ENCODE assay signal across 19 cellular contexts in the genomic region with DNA sequence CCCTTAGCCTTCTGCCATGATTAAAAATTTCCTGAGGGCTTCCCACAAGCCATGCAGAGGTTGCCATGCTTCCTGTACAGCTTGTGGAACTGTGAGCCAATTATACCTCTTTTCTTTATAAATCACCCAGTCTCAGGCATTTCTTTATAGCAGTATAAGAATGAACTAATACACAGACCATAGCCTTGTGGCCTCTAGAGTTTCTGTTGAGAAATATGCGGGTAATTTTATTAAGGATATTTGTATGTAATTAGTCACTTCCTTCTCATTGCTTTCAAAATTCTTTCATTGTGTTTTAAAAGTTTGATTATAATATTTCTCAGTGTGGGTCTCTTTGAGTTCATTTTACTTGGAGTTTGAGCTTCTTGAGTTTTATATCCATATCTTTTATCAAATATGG.
DNase-seq lines count a peak whose midpoint lies in the region; ATAC-seq and TF ChIP-seq lines count a peak whose summit lies in the region.
"Had no signal": no experiment of that assay in that cellular context is flagged by ENCODE, and none has a peak within 500 bp of the region (broad histone marks: within the 10 kb centered on the region; RNA-seq: fewer than 3 reads in every experiment).

No MANE protein-coding gene starts in this region.

- H3K4me3 Mint-ChIP-seq in glutamatergic neuron (ENCODE audit: unreplicated experiment) = no peak overlapping the region
- H3K4me3 Mint-ChIP-seq: B cell; CD4-positive, alpha-beta T cell; GM23338 had no signal

- H3K4me3 ChIP-seq in mammary epithelial cell (replicated peaks in 1 of 3; ENCODE audit: insufficient read depth in 1 of 3, low read depth in 2 of 3, low read length in 3 of 3) (no peak overlapping the region), breast epithelium (no peak overlapping the region), PC-3 (ENCODE audit: low read length) (no peak overlapping the region), fibroblast of pulmonary artery (replicated peaks; ENCODE audit: low read depth, low read length) (no peak overlapping the region)
- H3K4me3 ChIP-seq: GM23338, K562 had no signal

- H3K4me2 ChIP-seq in mammary epithelial cell (ENCODE audit: insufficient read depth, low read depth, low read length) = no peak overlapping the region
- no peak overlapping the region for H3K4me2 ChIP-seq in PC-3 (ENCODE audit: low read length)
- H3K4me2 ChIP-seq: GM23338 had no signal

- intact Hi-C loops in mammary epithelial cell (cut with micrococcal nuclease) = no loop called here
- intact Hi-C loops in breast epithelium (cut with DNase I; ENCODE audit: low total_unique reads) = no loop called here
- intact Hi-C loops in PC-3 (cut with micrococcal nuclease) = no loop called here

- no peaks in the 10 kb centered on the region for H3K79me2 ChIP-seq in mammary epithelial cell (ENCODE audit: insufficient read depth, low read length)
- no peaks in the 10 kb centered on the region for H3K79me2 ChIP-seq in PC-3 (ENCODE audit: low read length)

- H2AFZ ChIP-seq in mammary epithelial cell (ENCODE audit: low read depth, low read length) (no peak overlapping the region), PC-3 (ENCODE audit: low read length) (no peak overlapping the region)
- H2AFZ ChIP-seq: GM23338 had no signal

- ATAC-seq in PC-3 = peak; percentile 74
- ATAC-seq: GM23338, K562 had no signal

- 63% methylated on average over 1 of the region's 1 CpG for WGBS in mammary epithelial cell (ENCODE audit: low coverage, missing lambda C conversion rate)

- no peaks in the 10 kb centered on the region for H3K27me3 ChIP-seq in mammary epithelial cell (ENCODE audit: insufficient read depth, low read length)
- H3K27me3 ChIP-seq in breast epithelium = no peaks in the 10 kb centered on the region
- no peaks in the 10 kb centered on the region for H3K27me3 ChIP-seq in PC-3 (ENCODE audit: low read length)

- H3K9me3 ChIP-seq in mammary epithelial cell (replicated peaks; ENCODE audit: insufficient read depth, low read length) (no peaks in the 10 kb centered on the region), breast epithelium (peaks cover 0 to 5% of the 10 kb centered on the region in 2 donors), PC-3 (ENCODE audit: low read length) (no peaks in the 10 kb centered on the region)

- BruUV-seq in mammary epithelial cell (replicated peaks; lab: Mats Ljungman, UMichigan) (no TSS peak), PC-3 (replicated peaks; lab: Mats Ljungman, UMichigan) (no TSS peak)

- no peaks in the 10 kb centered on the region for H3K36me3 Mint-ChIP-seq in glutamatergic neuron (ENCODE audit: unreplicated experiment)

- H3K9me3 Mint-ChIP-seq in glutamatergic neuron (ENCODE audit: unreplicated experiment) = no peaks in the 10 kb centered on the region
- H3K9me3 Mint-ChIP-seq: GM23338 had no signal

- in situ Hi-C loops in mammary epithelial cell (cut with MboI; ENCODE audit: low sequenced_read_pairs in 2 of 2) = no loop called here

- no peak overlapping the region for H3K9ac ChIP-seq in mammary epithelial cell (ENCODE audit: insufficient read depth, low read length)
- H3K9ac ChIP-seq in PC-3 (ENCODE audit: low read length) = no peak overlapping the region

- TF ChIP-seq CTCF in mammary epithelial cell (conservative IDR thresholded peaks at IDR 0.05 in 1 of 2, IDR thresholded peaks at IDR 0.05 in 1 of 2; ENCODE audit: extremely low read depth in 1 of 2, insufficient read depth in 1 of 2, low read depth in 1 of 2, low read length in 2 of 2) (no peak), breast epithelium (IDR thresholded peaks at IDR 0.05) (no peak), PC-3 (conservative IDR thresholded peaks at IDR 0.05; ENCODE audit: low read depth, low read length) (no peak), fibroblast of pulmonary artery (IDR thresholded peaks at IDR 0.05; ENCODE audit: low read length, missing control alignments) (no peak), glutamatergic neuron (IDR thresholded peaks at IDR 0.05; ENCODE audit: partially characterized antibody, unreplicated experiment) (no peak)

- H3K4me1 Mint-ChIP-seq in glutamatergic neuron (ENCODE audit: low read depth, unreplicated experiment) = no peaks in the 10 kb centered on the region
- H3K4me1 Mint-ChIP-seq: B cell, GM23338 had no signal

- H3K4me1 ChIP-seq in mammary epithelial cell (ENCODE audit: insufficient read depth, low read length) (no peaks in the 10 kb centered on the region), breast epithelium (no peaks in the 10 kb centered on the region), PC-3 (ENCODE audit: insufficient read depth, low read length) (peaks cover 4% of the 10 kb centered on the region)

- no peak for TF ChIP-seq POLR2A in breast epithelium (IDR thresholded peaks at IDR 0.05)

- H3K27me3 Mint-ChIP-seq in glutamatergic neuron (ENCODE audit: unreplicated experiment) = no peaks in the 10 kb centered on the region
- H3K27me3 Mint-ChIP-seq: B cell; CD4-positive, alpha-beta T cell had no signal

- POLR2A ChIA-PET in PC-3 (lab: Charles Lee; ENCODE audit: unreplicated experiment) = interaction anchor here (0.6 kb wide), 1 partner anchor 1207 kb away, joined by 3 read pairs; no protein-coding TSS in a partner anchor

- H3F3A ChIP-seq in PC-3 (ENCODE audit: low read length, unreplicated experiment) = no peaks in the 10 kb centered on the region

- no peaks in the 10 kb centered on the region for H3K9me2 ChIP-seq in PC-3 (replicated peaks; ENCODE audit: low read length)

- dilution Hi-C loops in mammary epithelial cell (cut with HindIII; ENCODE audit: low sequenced_read_pairs) = no loop called here

- no peaks in the 10 kb centered on the region for H3K36me3 ChIP-seq in mammary epithelial cell (ENCODE audit: insufficient read depth, low read length)
- H3K36me3 ChIP-seq in breast epithelium = no peaks in the 10 kb centered on the region
- no peaks in the 10 kb centered on the region for H3K36me3 ChIP-seq in PC-3 (ENCODE audit: low read depth, low read length)

- CTCF ChIA-PET in mammary epithelial cell (lab: Charles Lee; ENCODE audit: low non-redundant PET) = interaction anchor here (0.6 kb wide), 1 partner anchor 587 kb away, joined by 5 read pairs; no protein-coding TSS in a partner anchor
- CTCF ChIA-PET in PC-3 (lab: Charles Lee) = no interaction called here

- H4K20me1 ChIP-seq in mammary epithelial cell (ENCODE audit: insufficient read depth, low read length) = no peaks in the 10 kb centered on the region
- H4K20me1 ChIP-seq in PC-3 (ENCODE audit: low read length) = no peaks in the 10 kb centered on the region

- DNase-seq in mammary epithelial cell (peak; percentile 10), breast epithelium (ENCODE audit: low spot score in 2 of 2) (no peak), PC-3 (peak; percentile 48), fibroblast of pulmonary artery (ENCODE audit: low read depth) (peak; percentile 18), NCI-H1436 (lab: John Stamatoyannopoulos, UW) (no peak), COLO829 (ENCODE audit: low spot score) (no peak), glutamatergic neuron (no peak)
- DNase-seq in stimulated activated CD4-positive, alpha-beta T cell treated with anti-CD3 and anti-CD28 coated beads, Interleukin-12 subunit alpha, Interleukin-12 subunit beta, amount 100 ng/mL, for 4 hours = no peak
- DNase-seq: ACHN; C1 segment of cervical spinal cord; CD4-positive, alpha-beta T cell; DMS79; GF-D8; H7; Karpas-422 had no signal

- H3K27ac ChIP-seq in mammary epithelial cell (ENCODE audit: insufficient read depth, low read depth, low read length) (no peak overlapping the region), breast epithelium (no peak overlapping the region), PC-3 (ENCODE audit: low read length) (peak overlapping the region; percentile 25; the same call in 1 of the 2 replicates)
- H3K27ac ChIP-seq: 22Rv1 had no signal

- H3K27ac Mint-ChIP-seq in glutamatergic neuron (ENCODE audit: unreplicated experiment) = no peak overlapping the region
- H3K27ac Mint-ChIP-seq: B cell; CD4-positive, alpha-beta T cell; GM23338 had no signal

Comparison
In these comparisons a context has a peak if more than half of its experiments do, and no peak if none do; other contexts are left out.
1. DNase-seq: peak in mammary epithelial cell (single experiment), PC-3 (single experiment) and fibroblast of pulmonary artery (single experiment); none in breast epithelium (0 of 2), NCI-H1436 (single experiment), COLO829 (single experiment), glutamatergic neuron (single experiment) and stimulated activated CD4-positive, alpha-beta T cell treated with anti-CD3 and anti-CD28 coated beads, Interleukin-12 subunit alpha, Interleukin-12 subunit beta, amount 100 ng/mL, for 4 hours (single experiment).